ENCODE assay signal across 26 cellular contexts in the genomic region with DNA sequence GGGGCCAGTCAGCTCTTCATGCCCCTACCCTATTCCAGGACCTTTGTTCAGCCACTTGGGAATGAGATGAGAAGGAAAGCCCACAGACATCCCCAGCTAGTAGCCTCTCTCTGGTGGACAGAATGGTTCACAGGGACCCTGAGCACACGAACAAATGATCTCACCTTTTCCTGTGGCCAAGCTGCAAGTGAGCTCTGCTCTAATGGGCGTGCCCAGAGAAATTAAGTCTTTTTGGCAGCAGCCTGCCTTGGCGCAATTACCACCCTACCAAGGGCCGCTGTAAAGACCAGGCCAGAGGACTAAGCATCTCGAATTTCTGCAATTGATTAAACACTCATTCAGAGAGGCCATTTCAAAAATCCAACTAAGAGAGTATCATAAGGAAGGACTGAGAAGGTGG. TPM values are rescaled to one million over a fixed set of nuclear protein-coding genes. Genes with fewer than 3 reads are reported as not detected.
DNase-seq lines count a peak whose midpoint lies in the region; ATAC-seq and TF ChIP-seq lines count a peak whose summit lies in the region.
"Had no signal": no experiment of that assay in that cellular context is flagged by ENCODE, and none has a peak within 500 bp of the region (broad histone marks: within the 10 kb centered on the region; RNA-seq: fewer than 3 reads in every experiment).

No MANE protein-coding gene starts in this region.

- no peak for TF ChIP-seq CTCF in activated B cell treated with CpG ODN at 0.5 μM for 24 hours (IDR thresholded peaks at IDR 0.05)

- H3K27me3 Mint-ChIP-seq in activated naive CD4-positive, alpha-beta T cell treated with anti-CD3 and anti-CD28 coated beads, Interleukin-2, amount 10 ng/mL, durations not matched to agents 7 days and 5 days, result peaks cover 15% of the 10 kb centered on the region
- H3K27me3 Mint-ChIP-seq in activated naive CD4-positive, alpha-beta T cell treated with anti-CD3 and anti-CD28 coated beads for 36 hours (ENCODE audit: low read depth), result no peaks in the 10 kb centered on the region
- no peaks in the 10 kb centered on the region for H3K27me3 Mint-ChIP-seq in activated B cell treated with CpG ODN at 0.5 μM for 24 hours
- no peaks in the 10 kb centered on the region for H3K27me3 Mint-ChIP-seq in stimulated activated naive B cell treated with anti-CD40 and anti-IgM and Interleukin-4, amounts not matched to agents 10 μg/mL and 1 μg/mL and 100 μg/mL, for 72 hours
- H3K27me3 Mint-ChIP-seq in activated CD4-positive, alpha-beta T cell treated with anti-CD3 and anti-CD28 coated beads for 36 hours, result no peaks in the 10 kb centered on the region
- H3K27me3 Mint-ChIP-seq in T-cell, result no peaks in the 10 kb centered on the region

- peak overlapping the region; percentile 38 for H3K27ac Mint-ChIP-seq in activated naive CD4-positive, alpha-beta T cell treated with anti-CD3 and anti-CD28 coated beads, Interleukin-2, amount 10 ng/mL, durations not matched to agents 7 days and 5 days
- H3K27ac Mint-ChIP-seq in activated naive CD4-positive, alpha-beta T cell treated with anti-CD3 and anti-CD28 coated beads for 36 hours, result no peak overlapping the region
- H3K27ac Mint-ChIP-seq in activated B cell treated with CpG ODN at 0.5 μM for 24 hours (peak overlapping the region; percentile 57), T-cell (no peak overlapping the region)
- no peak overlapping the region for H3K27ac Mint-ChIP-seq in stimulated activated naive B cell treated with anti-CD40 and anti-IgM and Interleukin-4, amounts not matched to agents 10 μg/mL and 1 μg/mL and 100 μg/mL, for 72 hours
- no peak overlapping the region for H3K27ac Mint-ChIP-seq in activated CD4-positive, alpha-beta T cell treated with anti-CD3 and anti-CD28 coated beads for 36 hours
- H3K27ac Mint-ChIP-seq: neural progenitor cell had no signal

- H3K4me1 Mint-ChIP-seq in activated naive CD4-positive, alpha-beta T cell treated with anti-CD3 and anti-CD28 coated beads, Interleukin-2, amount 10 ng/mL, durations not matched to agents 7 days and 5 days, result peaks cover 26% of the 10 kb centered on the region
- H3K4me1 Mint-ChIP-seq in activated naive CD4-positive, alpha-beta T cell treated with anti-CD3 and anti-CD28 coated beads for 36 hours (ENCODE audit: low read depth), result peaks cover 23% of the 10 kb centered on the region
- H3K4me1 Mint-ChIP-seq in activated B cell treated with CpG ODN at 0.5 μM for 24 hours, result peaks cover 70% of the 10 kb centered on the region
- H3K4me1 Mint-ChIP-seq in stimulated activated naive B cell treated with anti-CD40 and anti-IgM and Interleukin-4, amounts not matched to agents 10 μg/mL and 1 μg/mL and 100 μg/mL, for 72 hours, result peaks cover 51 to 70% of the 10 kb centered on the region in 2 donors
- peaks cover 27% of the 10 kb centered on the region for H3K4me1 Mint-ChIP-seq in activated CD4-positive, alpha-beta T cell treated with anti-CD3 and anti-CD28 coated beads for 36 hours
- H3K4me1 Mint-ChIP-seq in T-cell, result peaks cover 26 to 29% (median 26%) of the 10 kb centered on the region in 3 donors

- CTCF ChIA-PET in activated naive CD4-positive, alpha-beta T cell treated with anti-CD3 and anti-CD28 coated beads, Interleukin-2, amount 10 ng/mL, durations not matched to agents 7 days and 5 days (lab: Charles Lee), result interaction anchor here (1.3 kb wide), 1 partner anchor 8 kb away, joined by 4 read pairs; no protein-coding TSS in a partner anchor
- CTCF ChIA-PET in activated naive CD4-positive, alpha-beta T cell treated with anti-CD3 and anti-CD28 coated beads for 36 hours (lab: Charles Lee), result interaction anchor here (1.1 kb wide), 1 partner anchor 204 kb away, joined by 3 read pairs; no protein-coding TSS in a partner anchor
- CTCF ChIA-PET in activated B cell treated with CpG ODN at 0.5 μM for 24 hours (lab: Charles Lee), result interaction anchor here (1.8 kb wide), 1 partner anchor 16 kb away, joined by 4 read pairs; no protein-coding TSS in a partner anchor
- CTCF ChIA-PET in activated CD4-positive, alpha-beta T cell treated with anti-CD3 and anti-CD28 coated beads for 36 hours (lab: Charles Lee), result interaction anchor here (0.6 to 2.3 kb wide), 5 partner anchors 12 to 204 kb away, joined by 3 to 10 read pairs (median 3); no protein-coding TSS in a partner anchor
- CTCF ChIA-PET in T-cell (lab: Charles Lee), result interaction anchor here in 1 of 2 donors (1.3 kb wide), 2 partner anchors 43 to 204 kb away, joined by 3 read pairs; no protein-coding TSS in a partner anchor

- intact Hi-C loops in activated naive CD4-positive, alpha-beta T cell treated with anti-CD3 and anti-CD28 coated beads for 36 hours (cut with micrococcal nuclease), result no loop called here
- intact Hi-C loops in activated B cell treated with CpG ODN at 0.5 μM for 24 hours (cut with micrococcal nuclease), result no loop called here
- intact Hi-C loops in activated CD4-positive, alpha-beta T cell treated with anti-CD3 and anti-CD28 coated beads for 36 hours (cut with DNase I, micrococcal nuclease), result no loop called here

- peaks cover 4% of the 10 kb centered on the region for H3K36me3 Mint-ChIP-seq in activated naive CD4-positive, alpha-beta T cell treated with anti-CD3 and anti-CD28 coated beads, Interleukin-2, amount 10 ng/mL, durations not matched to agents 7 days and 5 days
- peaks cover 4% of the 10 kb centered on the region for H3K36me3 Mint-ChIP-seq in activated naive CD4-positive, alpha-beta T cell treated with anti-CD3 and anti-CD28 coated beads for 36 hours (ENCODE audit: low read depth)
- peaks cover 4% of the 10 kb centered on the region for H3K36me3 Mint-ChIP-seq in activated B cell treated with CpG ODN at 0.5 μM for 24 hours (ENCODE audit: low read depth)
- H3K36me3 Mint-ChIP-seq in stimulated activated naive B cell treated with anti-CD40 and anti-IgM and Interleukin-4, amounts not matched to agents 10 μg/mL and 1 μg/mL and 100 μg/mL, for 72 hours, result no peaks in the 10 kb centered on the region
- H3K36me3 Mint-ChIP-seq in activated CD4-positive, alpha-beta T cell treated with anti-CD3 and anti-CD28 coated beads for 36 hours (ENCODE audit: low read depth), result no peaks in the 10 kb centered on the region
- peaks cover 5% of the 10 kb centered on the region for H3K36me3 Mint-ChIP-seq in T-cell

- H3K4me3 Mint-ChIP-seq in activated naive CD4-positive, alpha-beta T cell treated with anti-CD3 and anti-CD28 coated beads, Interleukin-2, amount 10 ng/mL, durations not matched to agents 7 days and 5 days, result no peak overlapping the region
- H3K4me3 Mint-ChIP-seq in activated naive CD4-positive, alpha-beta T cell treated with anti-CD3 and anti-CD28 coated beads for 36 hours, result no peak overlapping the region
- H3K4me3 Mint-ChIP-seq in activated B cell treated with CpG ODN at 0.5 μM for 24 hours, result no peak overlapping the region
- no peak overlapping the region for H3K4me3 Mint-ChIP-seq in stimulated activated naive B cell treated with anti-CD40 and anti-IgM and Interleukin-4, amounts not matched to agents 10 μg/mL and 1 μg/mL and 100 μg/mL, for 72 hours
- no peak overlapping the region for H3K4me3 Mint-ChIP-seq in activated CD4-positive, alpha-beta T cell treated with anti-CD3 and anti-CD28 coated beads for 36 hours
- H3K4me3 Mint-ChIP-seq in T-cell, result no peak overlapping the region
- H3K4me3 Mint-ChIP-seq: neural progenitor cell had no signal

- POLR2A ChIA-PET in activated B cell treated with CpG ODN at 0.5 μM for 24 hours (lab: Charles Lee), result interaction anchor here (0.8 to 1.3 kb wide), 2 partner anchors 55 to 142 kb away, joined by 3 read pairs; no protein-coding TSS in a partner anchor
- POLR2A ChIA-PET in activated CD4-positive, alpha-beta T cell treated with anti-CD3 and anti-CD28 coated beads for 36 hours (lab: Charles Lee), result no interaction called here
- POLR2A ChIA-PET in T-cell (lab: Charles Lee), result interaction anchor here in 1 of 2 donors (0.6 kb wide), 1 partner anchor 150 kb away, joined by 15 read pairs; no protein-coding TSS in a partner anchor

- H3K9me3 Mint-ChIP-seq in activated naive CD4-positive, alpha-beta T cell treated with anti-CD3 and anti-CD28 coated beads, Interleukin-2, amount 10 ng/mL, durations not matched to agents 7 days and 5 days, result peaks cover 8% of the 10 kb centered on the region
- no peaks in the 10 kb centered on the region for H3K9me3 Mint-ChIP-seq in activated naive CD4-positive, alpha-beta T cell treated with anti-CD3 and anti-CD28 coated beads for 36 hours
- H3K9me3 Mint-ChIP-seq in activated B cell treated with CpG ODN at 0.5 μM for 24 hours (peaks cover 3% of the 10 kb centered on the region), T-cell (peaks cover 3 to 9% (median 4%) of the 10 kb centered on the region in 3 donors)
- peaks cover 0 to 1% of the 10 kb centered on the region in 2 donors for H3K9me3 Mint-ChIP-seq in stimulated activated naive B cell treated with anti-CD40 and anti-IgM and Interleukin-4, amounts not matched to agents 10 μg/mL and 1 μg/mL and 100 μg/mL, for 72 hours
- H3K9me3 Mint-ChIP-seq in activated CD4-positive, alpha-beta T cell treated with anti-CD3 and anti-CD28 coated beads for 36 hours (ENCODE audit: low read depth), result peaks cover 2% of the 10 kb centered on the region
- H3K9me3 Mint-ChIP-seq: neural progenitor cell had no signal

- DNase-seq in activated naive CD4-positive, alpha-beta T cell treated with anti-CD3 and anti-CD28 coated beads, Interleukin-2, amount 10 ng/mL, durations not matched to agents 7 days and 5 days, result no peak
- DNase-seq in activated naive CD4-positive, alpha-beta T cell treated with anti-CD3 and anti-CD28 coated beads for 36 hours, result no peak
- DNase-seq in NCI-H1092 treated with DMSO at 0.1 percent for 48 hours (lab: John Stamatoyannopoulos, UW) (peak; percentile 60), activated B cell treated with CpG ODN at 0.5 μM for 24 hours (no peak), T-cell (no peak), SIG-M5 treated with dmso at 0.1 percent for 504 hours (lab: John Stamatoyannopoulos, UW; ENCODE audit: unreplicated experiment) (no peak)
- no peak for DNase-seq in stimulated activated naive B cell treated with anti-CD40 and anti-IgM and Interleukin-4, amounts not matched to agents 10 μg/mL and 1 μg/mL and 100 μg/mL, for 72 hours
- no peak for DNase-seq in activated CD4-positive, alpha-beta T cell treated with anti-CD3 and anti-CD28 coated beads for 36 hours
- DNase-seq: activated CD4-positive, alpha-beta T cell treated with anti-CD3 and anti-CD28 coated beads, Interleukin-2, amount 50 U/mL, for 4 hours; activated CD4-positive, CD25-positive, alpha-beta regulatory T cell; activated gamma-delta T cell treated with Interleukin-2 at 50 U/mL for 16 hours; activated T-cell treated with anti-CD3 and anti-CD28 coated beads, Interleukin-2, amount 50 U/mL, for 48 hours; caudate nucleus; DND-41; erythroblast; glutamatergic neuron; islet precursor cell; left ventricle myocardium inferior; mesendoderm; NCI-H1048; NCI-H187 treated with DMSO at 0.1 percent for 48 hours; NCI-H446; OCI-M1; thyroid gland had no signal

- ATAC-seq in activated B cell treated with CpG ODN at 0.5 μM for 24 hours (ENCODE audit: low read depth) (no peak), T-cell (replicated peaks in 1 of 4) (no peak)
- peak; percentile 1 to 5 for ATAC-seq in stimulated activated naive B cell treated with anti-CD40 and anti-IgM and Interleukin-4, amounts not matched to agents 10 μg/mL and 1 μg/mL and 100 μg/mL, for 72 hours (replicated peaks)
- no peak for ATAC-seq in activated CD4-positive, alpha-beta T cell treated with anti-CD3 and anti-CD28 coated beads for 36 hours
- ATAC-seq: A549 had no signal

RNA-seq across cellular contexts. Expression of a gene that starts 56.0 kb away (rescaled TPM):
- total RNA-seq in activated naive CD4-positive, alpha-beta T cell treated with anti-CD3 and anti-CD28 coated beads for 36 hours, result 1 to 10 TPM; 1.9 to 2.1 TPM
- total RNA-seq in activated B cell treated with CpG ODN at 0.5 μM for 24 hours (12.4 and 14.5 TPM in 2 replicates), T-cell (10 to 100 TPM; 11.4 to 46.0 (median 13.0) TPM)
- 1 to 10 TPM; 1.9 to 2.0 TPM for total RNA-seq in activated CD4-positive, alpha-beta T cell treated with anti-CD3 and anti-CD28 coated beads for 36 hours

Comparison
In these comparisons a context has a peak if more than half of its experiments do, and no peak if none do; other contexts are left out.
1. H3K27ac Mint-ChIP-seq: peak in activated naive CD4-positive, alpha-beta T cell treated with anti-CD3 and anti-CD28 coated beads, Interleukin-2, amount 10 ng/mL, durations not matched to agents 7 days and 5 days (single experiment) and activated B cell treated with CpG ODN at 0.5 μM for 24 hours (single experiment); none in activated naive CD4-positive, alpha-beta T cell treated with anti-CD3 and anti-CD28 coated beads for 36 hours (single experiment), stimulated activated naive B cell treated with anti-CD40 and anti-IgM and Interleukin-4, amounts not matched to agents 10 μg/mL and 1 μg/mL and 100 μg/mL, for 72 hours (single experiment), activated CD4-positive, alpha-beta T cell treated with anti-CD3 and anti-CD28 coated beads for 36 hours (single experiment) and T-cell (0 of 2).
2. ATAC-seq: peak in stimulated activated naive B cell treated with anti-CD40 and anti-IgM and Interleukin-4, amounts not matched to agents 10 μg/mL and 1 μg/mL and 100 μg/mL, for 72 hours (2 of 2); none in activated B cell treated with CpG ODN at 0.5 μM for 24 hours (single experiment), activated CD4-positive, alpha-beta T cell treated with anti-CD3 and anti-CD28 coated beads for 36 hours (single experiment) and T-cell (0 of 4).